Comparison of ENCODE assay signal across 9 cellular contexts in the genomic region with DNA sequence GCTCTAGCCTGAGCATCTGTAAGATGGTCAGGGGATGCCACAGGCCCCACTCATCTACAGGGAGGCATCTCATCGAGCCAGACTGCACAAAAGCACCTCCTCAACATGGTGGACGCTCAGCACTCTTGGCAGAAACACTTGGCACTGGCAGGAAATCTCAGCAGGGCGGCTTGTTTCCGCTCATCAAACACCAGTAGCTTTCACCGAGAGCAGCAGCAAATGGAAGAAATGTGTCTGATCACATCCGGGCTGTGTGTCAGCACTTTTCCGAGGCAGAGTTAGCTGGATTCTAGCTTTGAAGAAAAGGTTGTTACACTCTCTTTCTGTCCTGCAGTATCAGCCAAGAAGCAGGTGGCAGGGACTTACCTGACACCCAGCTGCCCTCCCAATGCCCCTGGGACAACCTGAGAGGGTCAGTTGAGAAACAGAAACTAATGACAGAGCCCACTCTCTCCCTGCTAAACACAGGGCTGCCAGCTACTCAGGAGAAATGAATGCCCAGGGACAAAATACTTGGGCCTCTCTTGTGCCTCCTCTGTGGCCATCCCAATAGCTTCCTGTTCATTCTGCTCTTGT.
DNase-seq lines count a peak whose midpoint lies in the region; ATAC-seq, FAIRE-seq and TF ChIP-seq lines count a peak whose summit lies in the region.
"Had no signal": no experiment of that assay in that cellular context is flagged by ENCODE, and none has a peak within 500 bp of the region (broad histone marks: within the 10 kb centered on the region; RNA-seq: fewer than 3 reads in every experiment).

No MANE protein-coding gene starts in this region.

- DNase-seq in UCSD-AML1 (lab: John Stamatoyannopoulos, UW; ENCODE audit: unreplicated experiment) (peak; percentile 62), NCI-H1930 (lab: John Stamatoyannopoulos, UW) (no peak), small intestine (no peak)
- DNase-seq in activated naive CD8-positive, alpha-beta T cell treated with anti-CD3 and anti-CD28 coated beads, Interleukin-2, amount 50 U/mL, for 24 hours = peak; percentile 7
- DNase-seq: NCI-H226 had no signal

- ATAC-seq in activated naive CD8-positive, alpha-beta T cell treated with anti-CD3 and anti-CD28 coated beads, Interleukin-2, amount 50 U/mL, for 24 hours = peak; percentile 25
- ATAC-seq in GM21723 (IDR thresholded peaks at IDR 0.05; ENCODE audit: unreplicated experiment) = no peak

- no peaks in the 10 kb centered on the region for H3K36me3 Mint-ChIP-seq in activated naive CD8-positive, alpha-beta T cell treated with anti-CD3 and anti-CD28 coated beads, Interleukin-2, amount 50 U/mL, for 24 hours (ENCODE audit: low read depth)
- H3K36me3 Mint-ChIP-seq: memory B cell had no signal

- no peaks in the 10 kb centered on the region for H3K9me3 Mint-ChIP-seq in activated naive CD8-positive, alpha-beta T cell treated with anti-CD3 and anti-CD28 coated beads, Interleukin-2, amount 50 U/mL, for 24 hours
- H3K9me3 Mint-ChIP-seq: memory B cell had no signal

- H3K27me3 ChIP-seq in skeletal muscle satellite cell (ENCODE audit: control insufficient read depth, insufficient read depth, low read length) (peaks cover 6% of the 10 kb centered on the region), small intestine (ENCODE audit: control insufficient read depth in 2 of 2, insufficient read depth in 2 of 2, low read length in 2 of 2) (no peaks in the 10 kb centered on the region)

- no peak for TF ChIP-seq RAD21 in Ishikawa (IDR thresholded peaks at IDR 0.05; ENCODE audit: low read depth)

- H3K9me3 ChIP-seq in skeletal muscle satellite cell (replicated peaks; ENCODE audit: low read length) (no peaks in the 10 kb centered on the region), small intestine (ENCODE audit: control insufficient read depth, low read depth) (no peaks in the 10 kb centered on the region)

- no peaks in the 10 kb centered on the region for H3K27me3 Mint-ChIP-seq in activated naive CD8-positive, alpha-beta T cell treated with anti-CD3 and anti-CD28 coated beads, Interleukin-2, amount 50 U/mL, for 24 hours

- no peak overlapping the region for H3K4me3 Mint-ChIP-seq in activated naive CD8-positive, alpha-beta T cell treated with anti-CD3 and anti-CD28 coated beads, Interleukin-2, amount 50 U/mL, for 24 hours
- H3K4me3 Mint-ChIP-seq: memory B cell had no signal

- peaks cover 8% of the 10 kb centered on the region for H3K4me1 Mint-ChIP-seq in activated naive CD8-positive, alpha-beta T cell treated with anti-CD3 and anti-CD28 coated beads, Interleukin-2, amount 50 U/mL, for 24 hours

- no peaks in the 10 kb centered on the region for H3K36me3 ChIP-seq in skeletal muscle satellite cell (ENCODE audit: insufficient read depth, low read length)
- no peaks in the 10 kb centered on the region for H3K36me3 ChIP-seq in small intestine (ENCODE audit: control insufficient read depth in 2 of 2, insufficient read depth in 2 of 2, low read length in 2 of 2)

- H3K4me1 ChIP-seq in skeletal muscle satellite cell (ENCODE audit: control insufficient read depth, insufficient read depth, low read length) (no peaks in the 10 kb centered on the region), small intestine (ENCODE audit: control insufficient read depth in 2 of 2, insufficient read depth in 1 of 2, low read depth in 1 of 2, low read length in 1 of 2) (no peaks in the 10 kb centered on the region)

- H3K27ac Mint-ChIP-seq in activated naive CD8-positive, alpha-beta T cell treated with anti-CD3 and anti-CD28 coated beads, Interleukin-2, amount 50 U/mL, for 24 hours = peak overlapping the region; percentile 79
- H3K27ac Mint-ChIP-seq: memory B cell had no signal

- TF ChIP-seq EP300 in Ishikawa (IDR thresholded peaks at IDR 0.05; ENCODE audit: borderline replicate concordance) = peak; percentile 53; the same call in 1 of the 2 replicates

- H3K4me3 ChIP-seq in skeletal muscle satellite cell (ENCODE audit: low read length) (no peak overlapping the region), small intestine (ENCODE audit: low read depth in 1 of 2, low read length in 2 of 2) (no peak overlapping the region)

- H3K27ac ChIP-seq in small intestine (ENCODE audit: low read depth in 1 of 2, low read length in 1 of 2) = no peak overlapping the region

- no peak overlapping the region for H3K9ac ChIP-seq in skeletal muscle satellite cell (ENCODE audit: low read depth, low read length)

- no peak for FAIRE-seq in small intestine (lab: Jason Lieb, UNC)

- 79 to 91% (median 88%) methylated on average over 7 of the region's 7 CpGs for WGBS in small intestine, 3 donors

- peak overlapping the region; percentile 28 for H3K4me2 ChIP-seq in skeletal muscle satellite cell (ENCODE audit: low read length)

TF ChIP-seq in Ishikawa, 13 proteins besides CTCF, POLR2A, EP300 and RAD21:
- peak; percentile 55; the same call in 1 of the 2 replicates for TF ChIP-seq TCF12 (IDR thresholded peaks at IDR 0.05; ENCODE audit: low read depth)
- no peak for TF ChIP-seq ZBTB7A (IDR thresholded peaks at IDR 0.05; ENCODE audit: low read depth)
- TF ChIP-seq NFIC (IDR thresholded peaks at IDR 0.05) = peak; percentile 88
- TF ChIP-seq, protein P1, sequence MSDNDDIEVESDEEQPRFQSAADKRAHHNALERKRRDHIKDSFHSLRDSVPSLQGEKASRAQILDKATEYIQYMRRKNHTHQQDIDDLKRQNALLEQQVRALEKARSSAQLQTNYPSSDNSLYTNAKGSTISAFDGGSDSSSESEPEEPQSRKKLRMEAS (IDR thresholded peaks at IDR 0.05) = no peak
- no peak for TF ChIP-seq FOXM1 (IDR thresholded peaks at IDR 0.05; ENCODE audit: borderline replicate concordance, low read depth)
- TF ChIP-seq YY1 (IDR thresholded peaks at IDR 0.05; ENCODE audit: low read depth) = 0 out of 2 replicates have a peak, but pooled peaks have one; percentile 42
- 0 out of 2 replicates have a peak, but pooled peaks have one; percentile 21 for TF ChIP-seq TEAD4 (IDR thresholded peaks at IDR 0.05)
TF ChIP-seq in Ishikawa: peak in this region for 4.

Comparison
In these comparisons a context has a peak if more than half of its experiments do, and no peak if none do; other contexts are left out.
1. DNase-seq: peak in UCSD-AML1 (single experiment) and activated naive CD8-positive, alpha-beta T cell treated with anti-CD3 and anti-CD28 coated beads, Interleukin-2, amount 50 U/mL, for 24 hours (single experiment); none in NCI-H1930 (0 of 2) and small intestine (single experiment).